In the genomic region with DNA sequence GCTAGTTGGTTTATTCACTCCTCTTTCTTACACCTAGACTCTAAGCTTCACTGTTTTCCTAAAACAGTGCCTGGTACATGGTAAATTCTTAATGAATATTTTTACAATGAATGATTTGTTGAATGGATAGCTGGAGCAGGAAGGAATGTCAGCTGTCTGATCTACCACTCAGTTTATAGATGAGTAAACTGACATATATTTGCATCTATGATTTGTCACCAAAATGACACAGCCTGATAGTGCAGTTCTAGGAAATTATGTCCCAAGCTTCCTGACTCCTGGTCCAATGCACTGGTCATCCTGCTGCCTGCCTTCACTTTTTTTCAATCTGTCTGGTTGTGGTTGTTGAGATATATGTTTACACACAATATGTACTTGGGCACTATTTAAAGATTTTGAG, we compare ENCODE assay signal across 18 cellular contexts.
DNase-seq lines count a peak whose midpoint lies in the region; ATAC-seq and TF ChIP-seq lines count a peak whose summit lies in the region.
"Had no signal": no experiment of that assay in that cellular context is flagged by ENCODE, and none has a peak within 500 bp of the region (broad histone marks: within the 10 kb centered on the region; RNA-seq: fewer than 3 reads in every experiment).

No MANE protein-coding gene starts in this region.

- TF ChIP-seq CTCF in glutamatergic neuron (IDR thresholded peaks at IDR 0.05; ENCODE audit: partially characterized antibody, unreplicated experiment), result no peak
- no peak for TF ChIP-seq CTCF in gastroesophageal sphincter (IDR thresholded peaks at IDR 0.05)

- H3K9me3 Mint-ChIP-seq in glutamatergic neuron (ENCODE audit: unreplicated experiment), result no peaks in the 10 kb centered on the region
- H3K9me3 Mint-ChIP-seq: neural progenitor cell had no signal

- H3K27ac ChIP-seq in gastroesophageal sphincter, result no peak overlapping the region
- H3K27ac ChIP-seq: neural progenitor cell, RWPE1 had no signal

- no peak for ATAC-seq in left lobe of liver
- no peak for ATAC-seq in gastroesophageal sphincter
- ATAC-seq: activated CD8-positive, alpha-beta T cell treated with anti-CD3 and anti-CD28 coated beads, Interleukin-2, amount 10 ng/mL, durations not matched to agents 7 days and 5 days; activated naive CD4-positive, alpha-beta T cell treated with anti-CD3 and anti-CD28 coated beads, Interleukin-2, amount 50 U/mL, for 72 hours; activated T-cell treated with anti-CD3 and anti-CD28 coated beads, Interleukin-2, amount 50 U/mL, for 72 hours; esophagus mucosa had no signal

- H3K27me3 ChIP-seq in adipocyte (replicated peaks; ENCODE audit: control insufficient read depth, insufficient read depth, low read length), result no peaks in the 10 kb centered on the region
- H3K27me3 ChIP-seq in gastroesophageal sphincter, result no peaks in the 10 kb centered on the region
- H3K27me3 ChIP-seq: neural progenitor cell had no signal

- no peak overlapping the region for H3K4me3 Mint-ChIP-seq in glutamatergic neuron (ENCODE audit: unreplicated experiment)
- H3K4me3 Mint-ChIP-seq: activated CD8-positive, alpha-beta T cell treated with anti-CD3 and anti-CD28 coated beads, Interleukin-2, amount 10 ng/mL, durations not matched to agents 7 days and 5 days; activated T-cell treated with anti-CD3 and anti-CD28 coated beads, Interleukin-2, amount 50 U/mL, for 72 hours; CD14-positive monocyte; neural progenitor cell had no signal

- H3K4me1 Mint-ChIP-seq in glutamatergic neuron (ENCODE audit: low read depth, unreplicated experiment), result no peaks in the 10 kb centered on the region
- H3K4me1 Mint-ChIP-seq: CD14-positive monocyte had no signal

- DNase-seq in A172 (ENCODE audit: low spot score) (peak; percentile 56), HS-5 (ENCODE audit: low read depth) (peak; percentile 68), adipocyte (ENCODE audit: low read depth) (no peak), iris pigment epithelial cell (ENCODE audit: low read depth) (peak; percentile 53), glutamatergic neuron (no peak), ecto neural progenitor cell (ENCODE audit: low spot score) (no peak), left lobe of liver (ENCODE audit: low spot score) (no peak)
- DNase-seq: ACHN; activated CD8-positive, alpha-beta T cell treated with anti-CD3 and anti-CD28 coated beads, Interleukin-2, amount 10 ng/mL, durations not matched to agents 7 days and 5 days; activated T-cell treated with anti-CD3 and anti-CD28 coated beads, Interleukin-2, amount 50 U/mL, for 72 hours; midbrain; stimulated activated CD4-positive, alpha-beta T cell treated with anti-CD3 and anti-CD28 coated beads, Interleukin-12 subunit alpha, Interleukin-12 subunit beta, amount 100 ng/mL, for 4 hours had no signal

- no peak for TF ChIP-seq EP300 in gastroesophageal sphincter (IDR thresholded peaks at IDR 0.05)

- TF ChIP-seq POLR2A in gastroesophageal sphincter (IDR thresholded peaks at IDR 0.05), result no peak

- H3K27ac Mint-ChIP-seq in glutamatergic neuron (ENCODE audit: unreplicated experiment), result no peak overlapping the region
- H3K27ac Mint-ChIP-seq: activated CD8-positive, alpha-beta T cell treated with anti-CD3 and anti-CD28 coated beads, Interleukin-2, amount 10 ng/mL, durations not matched to agents 7 days and 5 days; activated naive CD4-positive, alpha-beta T cell treated with anti-CD3 and anti-CD28 coated beads, Interleukin-2, amount 50 U/mL, for 72 hours; activated T-cell treated with anti-CD3 and anti-CD28 coated beads, Interleukin-2, amount 50 U/mL, for 72 hours; neural progenitor cell had no signal

- H3K4me1 ChIP-seq in adipocyte (ENCODE audit: control insufficient read depth, insufficient read depth, low read length) (peaks cover 68% of the 10 kb centered on the region), gastroesophageal sphincter (no peaks in the 10 kb centered on the region)
- H3K4me1 ChIP-seq: neural progenitor cell had no signal

- H3K36me3 Mint-ChIP-seq in glutamatergic neuron (ENCODE audit: unreplicated experiment), result no peaks in the 10 kb centered on the region
- H3K36me3 Mint-ChIP-seq: activated naive CD4-positive, alpha-beta T cell treated with anti-CD3 and anti-CD28 coated beads, Interleukin-2, amount 50 U/mL, for 72 hours; CD14-positive monocyte; neural progenitor cell had no signal

- peak overlapping the region; percentile 70 for H3K9ac ChIP-seq in adipocyte (ENCODE audit: low read length)
- H3K9ac ChIP-seq: neural progenitor cell had no signal

- H3K36me3 ChIP-seq in adipocyte (ENCODE audit: control insufficient read depth, insufficient read depth, low read length, severe bottlenecking) (no peaks in the 10 kb centered on the region), gastroesophageal sphincter (no peaks in the 10 kb centered on the region)
- H3K36me3 ChIP-seq: neural progenitor cell had no signal

- no peaks in the 10 kb centered on the region for H3K27me3 Mint-ChIP-seq in glutamatergic neuron (ENCODE audit: unreplicated experiment)

- H3K9me3 ChIP-seq in adipocyte (ENCODE audit: control insufficient read depth, low read length) (no peaks in the 10 kb centered on the region), gastroesophageal sphincter (no peaks in the 10 kb centered on the region)

- H3K4me3 ChIP-seq in adipocyte (ENCODE audit: low read length), result peak overlapping the region; percentile 29
- no peak overlapping the region for H3K4me3 ChIP-seq in gastroesophageal sphincter
- H3K4me3 ChIP-seq: neural progenitor cell had no signal

Comparison
In these comparisons a context has a peak if more than half of its experiments do, and no peak if none do; other contexts are left out.
1. DNase-seq: peak in A172 (single experiment), HS-5 (single experiment) and iris pigment epithelial cell (single experiment); none in adipocyte (single experiment), glutamatergic neuron (single experiment), ecto neural progenitor cell (single experiment) and left lobe of liver (single experiment).